Comparison of ENCODE assay signal across 9 cellular contexts in genomic region chrX:78514852-78515251, GRCh38.
A peak's percentile ranks its signal among the peaks of the same experiment; 100 is the strongest.
DNase-seq lines count a peak whose midpoint lies in the region; ATAC-seq and TF ChIP-seq lines count a peak whose summit lies in the region.
"Had no signal": no experiment of that assay in that cellular context is flagged by ENCODE, and none has a peak within 500 bp of the region (broad histone marks: within the 10 kb centered on the region; RNA-seq: fewer than 3 reads in every experiment).

No MANE protein-coding gene starts in this region.

- H3K4me1 Mint-ChIP-seq in CD4-positive, CD25-positive, alpha-beta regulatory T cell: peaks cover 15 to 35% (median 20%) of the 10 kb centered on the region in 4 donors

- TF ChIP-seq CTCF in GM20000 (IDR thresholded peaks at IDR 0.05; ENCODE audit: extremely low read depth, missing control alignments): no peak
- TF ChIP-seq CTCF in VCaP (conservative IDR thresholded peaks at IDR 0.05): peak; percentile 49
- no peak for TF ChIP-seq CTCF in spleen (IDR thresholded peaks at IDR 0.05 in 8 of 11, conservative IDR thresholded peaks at IDR 0.05 in 3 of 11)

- H3K9me3 ChIP-seq in CD4-positive, CD25-positive, alpha-beta regulatory T cell (ENCODE audit: control insufficient read depth in 2 of 2, low read length in 2 of 2): no peaks in the 10 kb centered on the region
- no peaks in the 10 kb centered on the region for H3K9me3 ChIP-seq in spleen

- H3K36me3 Mint-ChIP-seq in CD4-positive, CD25-positive, alpha-beta regulatory T cell: no peaks in the 10 kb centered on the region
- H3K36me3 Mint-ChIP-seq: IgD-negative memory B cell had no signal

- no peaks in the 10 kb centered on the region for H3K27me3 ChIP-seq in CD4-positive, CD25-positive, alpha-beta regulatory T cell (ENCODE audit: control insufficient read depth, insufficient read depth, low read length)
- H3K27me3 ChIP-seq in spleen (replicated peaks in 1 of 7): no peaks in the 10 kb centered on the region

- no peak for TF ChIP-seq POLR2A in spleen (IDR thresholded peaks at IDR 0.05)

- intact Hi-C loops in spleen (cut with DNase I; ENCODE audit: low total_unique reads): no loop called here

- no peaks in the 10 kb centered on the region for H3K27me3 Mint-ChIP-seq in CD4-positive, CD25-positive, alpha-beta regulatory T cell

- H3K4me1 ChIP-seq in CD4-positive, CD25-positive, alpha-beta regulatory T cell (ENCODE audit: control insufficient read depth, insufficient read depth, low read length, poor library complexity, severe bottlenecking): peaks cover 12% of the 10 kb centered on the region
- no peaks in the 10 kb centered on the region for H3K4me1 ChIP-seq in spleen

- no peak overlapping the region for H3K4me3 Mint-ChIP-seq in CD4-positive, CD25-positive, alpha-beta regulatory T cell
- H3K4me3 Mint-ChIP-seq: IgD-negative memory B cell had no signal

- DNase-seq in CD4-positive, CD25-positive, alpha-beta regulatory T cell: peak in 1 of 3 donors; percentile 25
- peak; percentile 2 for DNase-seq in GM20000 (ENCODE audit: low spot score)
- DNase-seq in glomerular visceral epithelial cell (ENCODE audit: extremely low spot score): peak; percentile 0
- no peak for DNase-seq in spleen

- H3K36me3 ChIP-seq in CD4-positive, CD25-positive, alpha-beta regulatory T cell (ENCODE audit: control insufficient read depth, insufficient read depth, low read length): no peaks in the 10 kb centered on the region
- no peaks in the 10 kb centered on the region for H3K36me3 ChIP-seq in spleen

- peak overlapping the region; percentile 32 to 89 (median 37) for H3K27ac Mint-ChIP-seq in CD4-positive, CD25-positive, alpha-beta regulatory T cell
- H3K27ac Mint-ChIP-seq: IgD-negative memory B cell had no signal

- peaks cover 0 to 8% (median 0%) of the 10 kb centered on the region in 7 donors for H3K9me3 Mint-ChIP-seq in CD4-positive, CD25-positive, alpha-beta regulatory T cell
- H3K9me3 Mint-ChIP-seq: IgD-negative memory B cell had no signal

- ATAC-seq in CD4-positive, CD25-positive, alpha-beta regulatory T cell (ENCODE audit: low read depth in 2 of 2): peak; percentile 14 to 16
- ATAC-seq in HG03457 (IDR thresholded peaks at IDR 0.05; ENCODE audit: unreplicated experiment) (no peak), HG03565 (IDR thresholded peaks at IDR 0.05; ENCODE audit: unreplicated experiment) (no peak), HG03095 (IDR thresholded peaks at IDR 0.05; ENCODE audit: unreplicated experiment) (no peak)

- H3K27ac ChIP-seq in CD4-positive, CD25-positive, alpha-beta regulatory T cell (ENCODE audit: insufficient read depth, low read length, poor library complexity, severe bottlenecking): no peak overlapping the region
- no peak overlapping the region for H3K27ac ChIP-seq in VCaP
- H3K27ac ChIP-seq in spleen: no peak overlapping the region

- no peak overlapping the region for H3K4me3 ChIP-seq in CD4-positive, CD25-positive, alpha-beta regulatory T cell (ENCODE audit: low read depth, low read length)
- no peak overlapping the region for H3K4me3 ChIP-seq in spleen

Comparison
In these comparisons a context has a peak if more than half of its experiments do, and no peak if none do; other contexts are left out.
1. ATAC-seq: peak in CD4-positive, CD25-positive, alpha-beta regulatory T cell (2 of 2); none in HG03457 (single experiment), HG03565 (single experiment) and HG03095 (single experiment).